Comparison of ENCODE assay signal across 25 cellular contexts in the genomic region with DNA sequence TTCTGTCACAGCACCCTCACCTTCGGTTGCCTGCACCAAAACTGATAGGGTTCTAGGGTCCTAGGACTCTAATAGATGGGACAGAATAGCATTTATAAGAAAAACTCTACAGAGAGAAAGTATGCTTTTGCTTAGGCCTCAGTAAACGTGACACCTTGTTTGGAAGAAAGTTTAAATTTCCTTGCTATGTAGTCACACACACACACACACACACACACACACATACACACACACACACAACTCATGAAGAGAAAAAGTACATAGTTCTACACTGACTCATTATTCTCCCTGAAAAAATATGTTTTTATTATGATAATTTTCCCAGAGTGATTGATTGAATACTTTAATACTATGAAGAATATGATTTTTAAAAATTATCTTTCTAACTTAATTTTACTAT.
"Had no signal": no experiment of that assay in that cellular context is flagged by ENCODE, and none has a peak within 500 bp of the region (broad histone marks: within the 10 kb centered on the region; RNA-seq: fewer than 3 reads in every experiment).

No MANE protein-coding gene starts in this region.

- H3K9me3 Mint-ChIP-seq: activated B cell treated with CpG ODN at 0.5 μM for 24 hours; activated T-cell treated with anti-CD3 and anti-CD28 coated beads, Interleukin-2, amount 50 U/mL, for 24 hours; activated T-helper 2 cell treated with anti-CD3 and anti-CD28 coated beads, Interferon-gamma antibody, Interleukin-2, Interleukin-4, amounts not matched to agents 10 μg/mL and 5 μg/mL and 100 μg/mL, durations not matched to agents 14 hours and 24 hours and 36 hours; nephron; T-helper 1 cell treated with Interleukin-12 subunit alpha and Interleukin-12 subunit beta and Interleukin-4 antibody, amounts not matched to agents 30 μg/mL and 1 μg/mL, for 36 hours; type B pancreatic cell had no signal

- H3K4me1 Mint-ChIP-seq: activated B cell treated with CpG ODN at 0.5 μM for 24 hours; activated CD4-positive, alpha-beta T cell treated with anti-CD3 and anti-CD28 coated beads for 36 hours had no signal

- H3K9me3 ChIP-seq: neutrophil, testis, vagina had no signal

- DNase-seq: activated B cell treated with CpG ODN at 0.5 μM for 24 hours; activated CD4-positive, alpha-beta T cell treated with anti-CD3 and anti-CD28 coated beads for 36 hours; activated CD4-positive, alpha-beta T cell treated with anti-CD3 and anti-CD28 coated beads, Interleukin-2, amount 50 U/mL, for 4 hours; activated CD8-positive, alpha-beta memory T cell treated with anti-CD3 and anti-CD28 coated beads for 24 hours; activated CD8-positive, alpha-beta memory T cell treated with anti-CD3 and anti-CD28 coated beads, Interleukin-2, amount 50 U/mL, for 4 hours; activated naive CD4-positive, alpha-beta T cell; activated T-cell treated with anti-CD3 and anti-CD28 coated beads, Interleukin-2, amount 50 U/mL, for 24 hours; dermis blood vessel endothelial cell; effector CD8-positive, alpha-beta T cell; hypothalamus; left ventricle myocardium superior; stimulated activated CD4-positive, alpha-beta T cell treated with anti-CD3 and anti-CD28 coated beads, Interleukin-4, amount 100 ng/mL, for 1 hour; stimulated activated naive CD4-positive, alpha-beta T cell; T1000; testis had no signal

- H3K4me3 Mint-ChIP-seq: activated B cell treated with CpG ODN at 0.5 μM for 24 hours; activated CD4-positive, alpha-beta T cell treated with anti-CD3 and anti-CD28 coated beads for 36 hours; activated naive CD8-positive, alpha-beta T cell; activated T-cell treated with anti-CD3 and anti-CD28 coated beads, Interleukin-2, amount 50 U/mL, for 24 hours; nephron; T-helper 1 cell treated with Interleukin-12 subunit alpha and Interleukin-12 subunit beta and Interleukin-4 antibody, amounts not matched to agents 30 μg/mL and 1 μg/mL, for 36 hours; type B pancreatic cell had no signal

- H3K4me3 ChIP-seq: smooth muscle cell, testis, vagina had no signal

- H3K4me1 ChIP-seq: testis, vagina had no signal

- H3K36me3 Mint-ChIP-seq: activated naive CD8-positive, alpha-beta T cell; type B pancreatic cell had no signal

- ATAC-seq: activated CD4-positive, alpha-beta T cell treated with anti-CD3 and anti-CD28 coated beads for 36 hours; esophagus mucosa; left ventricle myocardium superior; sciatic nerve had no signal

- H3K27me3 ChIP-seq: neutrophil, testis, vagina had no signal

- H3K27me3 Mint-ChIP-seq: activated B cell treated with CpG ODN at 0.5 μM for 24 hours; activated naive CD8-positive, alpha-beta T cell had no signal

- H3K27ac ChIP-seq: neutrophil, testis, vagina had no signal

- H3K36me3 ChIP-seq: neutrophil, vagina had no signal

- H3K27ac Mint-ChIP-seq: activated B cell treated with CpG ODN at 0.5 μM for 24 hours; activated CD4-positive, alpha-beta T cell treated with anti-CD3 and anti-CD28 coated beads for 36 hours; activated naive CD8-positive, alpha-beta T cell; activated T-cell treated with anti-CD3 and anti-CD28 coated beads, Interleukin-2, amount 50 U/mL, for 24 hours; activated T-helper 2 cell treated with anti-CD3 and anti-CD28 coated beads, Interferon-gamma antibody, Interleukin-2, Interleukin-4, amounts not matched to agents 10 μg/mL and 5 μg/mL and 100 μg/mL, durations not matched to agents 14 hours and 24 hours and 36 hours; nephron; T-helper 1 cell treated with Interleukin-12 subunit alpha and Interleukin-12 subunit beta and Interleukin-4 antibody, amounts not matched to agents 30 μg/mL and 1 μg/mL, for 36 hours; type B pancreatic cell had no signal
